ENCODE assay signal across 1 cellular context in the genomic region with DNA sequence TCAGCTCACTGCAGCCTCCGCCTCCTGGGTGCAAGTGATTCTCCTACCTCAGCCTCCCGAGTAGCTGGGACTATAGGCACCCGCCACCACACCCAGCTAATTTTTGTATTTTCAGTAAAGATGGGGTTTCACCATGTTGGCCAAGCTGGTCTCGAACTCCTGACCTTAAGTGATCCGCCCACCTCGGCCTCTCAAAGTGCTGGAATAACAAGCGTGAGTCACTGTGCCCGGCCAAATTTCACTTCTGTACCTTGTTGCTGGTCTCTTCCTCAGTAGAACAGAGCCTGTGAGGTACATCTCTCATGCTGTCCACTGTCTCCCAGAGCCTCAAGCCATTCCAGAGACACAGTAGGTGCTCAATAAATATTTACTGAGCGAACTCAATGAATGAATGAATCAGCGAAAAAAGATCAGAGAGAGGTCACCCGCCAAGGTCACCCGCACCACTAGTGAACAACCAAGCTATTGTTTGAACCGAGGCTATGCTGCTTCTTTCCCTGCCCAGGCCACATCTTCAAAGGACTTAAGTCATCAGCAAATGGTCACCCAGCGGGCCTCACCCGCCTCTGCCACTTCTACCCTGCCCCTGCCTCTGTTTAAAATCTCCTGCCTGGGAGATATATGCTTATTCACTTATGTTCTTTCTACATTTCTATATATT.
TF ChIP-seq lines count a peak whose summit lies in the region.

No MANE protein-coding gene starts in this region.

TF ChIP-seq in K562, 482 proteins besides CTCF, POLR2A, EP300 and RAD21 (continued from another document):
- TF ChIP-seq, protein P1, sequence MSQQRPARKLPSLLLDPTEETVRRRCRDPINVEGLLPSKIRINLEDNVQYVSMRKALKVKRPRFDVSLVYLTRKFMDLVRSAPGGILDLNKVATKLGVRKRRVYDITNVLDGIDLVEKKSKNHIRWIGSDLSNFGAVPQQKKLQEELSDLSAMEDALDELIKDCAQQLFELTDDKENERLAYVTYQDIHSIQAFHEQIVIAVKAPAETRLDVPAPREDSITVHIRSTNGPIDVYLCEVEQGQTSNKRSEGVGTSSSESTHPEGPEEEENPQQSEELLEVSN (IDR thresholded peaks at IDR 0.05; ENCODE audit: borderline replicate concordance in 1 of 2, extremely low read depth in 1 of 2, insufficient read depth in 1 of 2, insufficient read length in 1 of 2, low read depth in 1 of 2, low read length in 1 of 2, poor library complexity in 1 of 2, severe bottlenecking in 1 of 2), result no peak
- TF ChIP-seq HNRNPK (IDR thresholded peaks at IDR 0.05; ENCODE audit: low read depth, low read length, poor library complexity, severe bottlenecking) (no peak), CCNT2 (IDR thresholded peaks at IDR 0.05; ENCODE audit: borderline replicate concordance, extremely low read depth, insufficient read length, low read depth, low read length) (no peak), FOXM1 (IDR thresholded peaks at IDR 0.05; ENCODE audit: low read depth) (no peak), FOXM1 (CRISPR knock-in tag; IDR thresholded peaks at IDR 0.05; ENCODE audit: low read depth) (no peak), ZFX (CRISPR knock-in tag; IDR thresholded peaks at IDR 0.05) (no peak), GABPB1 (CRISPR knock-in tag; IDR thresholded peaks at IDR 0.05) (no peak), ZNF79 (CRISPR knock-in tag; IDR thresholded peaks at IDR 0.05; ENCODE audit: low read depth) (no peak), PHB (CRISPR knock-in tag; IDR thresholded peaks at IDR 0.05) (no peak), ZNF175 (CRISPR knock-in tag; IDR thresholded peaks at IDR 0.05; ENCODE audit: low read depth) (no peak), ADNP (tag; IDR thresholded peaks at IDR 0.05) (no peak), LEF1 (IDR thresholded peaks at IDR 0.05) (peak; percentile 44; the same call in 1 of the 2 replicates), ZNF24 (IDR thresholded peaks at IDR 0.05) (peak; percentile 89), PHF20 (IDR thresholded peaks at IDR 0.05; ENCODE audit: partially characterized antibody) (no peak), KLF1 (tag; IDR thresholded peaks at IDR 0.05) (no peak), ZNF347 (CRISPR knock-in tag; IDR thresholded peaks at IDR 0.05; ENCODE audit: low read depth) (no peak), GATAD2B (IDR thresholded peaks at IDR 0.05; ENCODE audit: borderline replicate concordance) (no peak), MCM2 (IDR thresholded peaks at IDR 0.05; ENCODE audit: low read depth) (no peak), ZNF212 (CRISPR knock-in tag; IDR thresholded peaks at IDR 0.05) (no peak), CREM (IDR thresholded peaks at IDR 0.05; ENCODE audit: low read depth) (0 out of 2 replicates have a peak, but pooled peaks have one; percentile 4), EWSR1 (IDR thresholded peaks at IDR 0.05; ENCODE audit: borderline replicate concordance, low read depth, partially characterized antibody) (no peak), MXI1 (IDR thresholded peaks at IDR 0.05; ENCODE audit: low read depth, low read length) (no peak)
- TF ChIP-seq, protein P2, sequence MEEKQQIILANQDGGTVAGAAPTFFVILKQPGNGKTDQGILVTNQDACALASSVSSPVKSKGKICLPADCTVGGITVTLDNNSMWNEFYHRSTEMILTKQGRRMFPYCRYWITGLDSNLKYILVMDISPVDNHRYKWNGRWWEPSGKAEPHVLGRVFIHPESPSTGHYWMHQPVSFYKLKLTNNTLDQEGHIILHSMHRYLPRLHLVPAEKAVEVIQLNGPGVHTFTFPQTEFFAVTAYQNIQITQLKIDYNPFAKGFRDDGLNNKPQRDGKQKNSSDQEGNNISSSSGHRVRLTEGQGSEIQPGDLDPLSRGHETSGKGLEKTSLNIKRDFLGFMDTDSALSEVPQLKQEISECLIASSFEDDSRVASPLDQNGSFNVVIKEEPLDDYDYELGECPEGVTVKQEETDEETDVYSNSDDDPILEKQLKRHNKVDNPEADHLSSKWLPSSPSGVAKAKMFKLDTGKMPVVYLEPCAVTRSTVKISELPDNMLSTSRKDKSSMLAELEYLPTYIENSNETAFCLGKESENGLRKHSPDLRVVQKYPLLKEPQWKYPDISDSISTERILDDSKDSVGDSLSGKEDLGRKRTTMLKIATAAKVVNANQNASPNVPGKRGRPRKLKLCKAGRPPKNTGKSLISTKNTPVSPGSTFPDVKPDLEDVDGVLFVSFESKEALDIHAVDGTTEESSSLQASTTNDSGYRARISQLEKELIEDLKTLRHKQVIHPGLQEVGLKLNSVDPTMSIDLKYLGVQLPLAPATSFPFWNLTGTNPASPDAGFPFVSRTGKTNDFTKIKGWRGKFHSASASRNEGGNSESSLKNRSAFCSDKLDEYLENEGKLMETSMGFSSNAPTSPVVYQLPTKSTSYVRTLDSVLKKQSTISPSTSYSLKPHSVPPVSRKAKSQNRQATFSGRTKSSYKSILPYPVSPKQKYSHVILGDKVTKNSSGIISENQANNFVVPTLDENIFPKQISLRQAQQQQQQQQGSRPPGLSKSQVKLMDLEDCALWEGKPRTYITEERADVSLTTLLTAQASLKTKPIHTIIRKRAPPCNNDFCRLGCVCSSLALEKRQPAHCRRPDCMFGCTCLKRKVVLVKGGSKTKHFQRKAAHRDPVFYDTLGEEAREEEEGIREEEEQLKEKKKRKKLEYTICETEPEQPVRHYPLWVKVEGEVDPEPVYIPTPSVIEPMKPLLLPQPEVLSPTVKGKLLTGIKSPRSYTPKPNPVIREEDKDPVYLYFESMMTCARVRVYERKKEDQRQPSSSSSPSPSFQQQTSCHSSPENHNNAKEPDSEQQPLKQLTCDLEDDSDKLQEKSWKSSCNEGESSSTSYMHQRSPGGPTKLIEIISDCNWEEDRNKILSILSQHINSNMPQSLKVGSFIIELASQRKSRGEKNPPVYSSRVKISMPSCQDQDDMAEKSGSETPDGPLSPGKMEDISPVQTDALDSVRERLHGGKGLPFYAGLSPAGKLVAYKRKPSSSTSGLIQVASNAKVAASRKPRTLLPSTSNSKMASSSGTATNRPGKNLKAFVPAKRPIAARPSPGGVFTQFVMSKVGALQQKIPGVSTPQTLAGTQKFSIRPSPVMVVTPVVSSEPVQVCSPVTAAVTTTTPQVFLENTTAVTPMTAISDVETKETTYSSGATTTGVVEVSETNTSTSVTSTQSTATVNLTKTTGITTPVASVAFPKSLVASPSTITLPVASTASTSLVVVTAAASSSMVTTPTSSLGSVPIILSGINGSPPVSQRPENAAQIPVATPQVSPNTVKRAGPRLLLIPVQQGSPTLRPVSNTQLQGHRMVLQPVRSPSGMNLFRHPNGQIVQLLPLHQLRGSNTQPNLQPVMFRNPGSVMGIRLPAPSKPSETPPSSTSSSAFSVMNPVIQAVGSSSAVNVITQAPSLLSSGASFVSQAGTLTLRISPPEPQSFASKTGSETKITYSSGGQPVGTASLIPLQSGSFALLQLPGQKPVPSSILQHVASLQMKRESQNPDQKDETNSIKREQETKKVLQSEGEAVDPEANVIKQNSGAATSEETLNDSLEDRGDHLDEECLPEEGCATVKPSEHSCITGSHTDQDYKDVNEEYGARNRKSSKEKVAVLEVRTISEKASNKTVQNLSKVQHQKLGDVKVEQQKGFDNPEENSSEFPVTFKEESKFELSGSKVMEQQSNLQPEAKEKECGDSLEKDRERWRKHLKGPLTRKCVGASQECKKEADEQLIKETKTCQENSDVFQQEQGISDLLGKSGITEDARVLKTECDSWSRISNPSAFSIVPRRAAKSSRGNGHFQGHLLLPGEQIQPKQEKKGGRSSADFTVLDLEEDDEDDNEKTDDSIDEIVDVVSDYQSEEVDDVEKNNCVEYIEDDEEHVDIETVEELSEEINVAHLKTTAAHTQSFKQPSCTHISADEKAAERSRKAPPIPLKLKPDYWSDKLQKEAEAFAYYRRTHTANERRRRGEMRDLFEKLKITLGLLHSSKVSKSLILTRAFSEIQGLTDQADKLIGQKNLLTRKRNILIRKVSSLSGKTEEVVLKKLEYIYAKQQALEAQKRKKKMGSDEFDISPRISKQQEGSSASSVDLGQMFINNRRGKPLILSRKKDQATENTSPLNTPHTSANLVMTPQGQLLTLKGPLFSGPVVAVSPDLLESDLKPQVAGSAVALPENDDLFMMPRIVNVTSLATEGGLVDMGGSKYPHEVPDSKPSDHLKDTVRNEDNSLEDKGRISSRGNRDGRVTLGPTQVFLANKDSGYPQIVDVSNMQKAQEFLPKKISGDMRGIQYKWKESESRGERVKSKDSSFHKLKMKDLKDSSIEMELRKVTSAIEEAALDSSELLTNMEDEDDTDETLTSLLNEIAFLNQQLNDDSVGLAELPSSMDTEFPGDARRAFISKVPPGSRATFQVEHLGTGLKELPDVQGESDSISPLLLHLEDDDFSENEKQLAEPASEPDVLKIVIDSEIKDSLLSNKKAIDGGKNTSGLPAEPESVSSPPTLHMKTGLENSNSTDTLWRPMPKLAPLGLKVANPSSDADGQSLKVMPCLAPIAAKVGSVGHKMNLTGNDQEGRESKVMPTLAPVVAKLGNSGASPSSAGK (IDR thresholded peaks at IDR 0.05), result no peak
- TF ChIP-seq, protein P3, sequence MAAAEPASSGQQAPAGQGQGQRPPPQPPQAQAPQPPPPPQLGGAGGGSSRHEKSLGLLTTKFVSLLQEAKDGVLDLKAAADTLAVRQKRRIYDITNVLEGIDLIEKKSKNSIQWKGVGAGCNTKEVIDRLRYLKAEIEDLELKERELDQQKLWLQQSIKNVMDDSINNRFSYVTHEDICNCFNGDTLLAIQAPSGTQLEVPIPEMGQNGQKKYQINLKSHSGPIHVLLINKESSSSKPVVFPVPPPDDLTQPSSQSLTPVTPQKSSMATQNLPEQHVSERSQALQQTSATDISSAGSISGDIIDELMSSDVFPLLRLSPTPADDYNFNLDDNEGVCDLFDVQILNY (CRISPR knock-in tag; IDR thresholded peaks at IDR 0.05), result no peak
